ENCODE assay signal across 24 cellular contexts in genomic region chr18:59604877-59605276, GRCh38.
DNase-seq lines count a peak whose midpoint lies in the region; ATAC-seq, FAIRE-seq and TF ChIP-seq lines count a peak whose summit lies in the region.
"Had no signal": no experiment of that assay in that cellular context is flagged by ENCODE, and none has a peak within 500 bp of the region (broad histone marks: within the 10 kb centered on the region; RNA-seq: fewer than 3 reads in every experiment).

No MANE protein-coding gene starts in this region.

- no peak for TF ChIP-seq POLR2A in esophagus muscularis mucosa (IDR thresholded peaks at IDR 0.05; ENCODE audit: low read depth)

- H3K9me3 ChIP-seq in MG63 (no peaks in the 10 kb centered on the region), esophagus muscularis mucosa (no peaks in the 10 kb centered on the region), osteoblast (ENCODE audit: low read depth, low read length) (no peaks in the 10 kb centered on the region)
- H3K9me3 ChIP-seq: esophagus squamous epithelium, upper lobe of left lung had no signal

- CTCF ChIA-PET in activated CD4-positive, alpha-beta T cell treated with anti-CD3 and anti-CD28 coated beads, Interleukin-2, amount 10 ng/mL, durations not matched to agents 7 days and 5 days (lab: Charles Lee), result no interaction called here

- H3K9me3 Mint-ChIP-seq in activated CD4-positive, alpha-beta T cell treated with anti-CD3 and anti-CD28 coated beads, Interleukin-2, amount 10 ng/mL, durations not matched to agents 7 days and 5 days, result no peaks in the 10 kb centered on the region
- H3K9me3 Mint-ChIP-seq: CD4-positive, alpha-beta T cell had no signal

- peaks cover 43% of the 10 kb centered on the region for H4K20me1 ChIP-seq in osteoblast (ENCODE audit: insufficient read depth, low read length)

- H3K27ac ChIP-seq in esophagus muscularis mucosa (replicated peaks in 1 of 4), result no peak overlapping the region
- peak overlapping the region; percentile 64 for H3K27ac ChIP-seq in osteoblast (ENCODE audit: low read depth, low read length)
- H3K27ac ChIP-seq: upper lobe of left lung had no signal

- peaks cover 1% of the 10 kb centered on the region for H3K27me3 Mint-ChIP-seq in activated CD4-positive, alpha-beta T cell treated with anti-CD3 and anti-CD28 coated beads, Interleukin-2, amount 10 ng/mL, durations not matched to agents 7 days and 5 days
- H3K27me3 Mint-ChIP-seq: activated T-helper 17 cell treated with anti-CD3 and anti-CD28 coated beads, Interleukin-2, amount 50 U/mL, for 72 hours; CD4-positive, alpha-beta T cell had no signal

- no peak overlapping the region for H3K4me2 ChIP-seq in osteoblast (ENCODE audit: insufficient read depth, low read length)

- no peak overlapping the region for H3K4me3 Mint-ChIP-seq in activated CD4-positive, alpha-beta T cell treated with anti-CD3 and anti-CD28 coated beads, Interleukin-2, amount 10 ng/mL, durations not matched to agents 7 days and 5 days
- H3K4me3 Mint-ChIP-seq: activated naive CD8-positive, alpha-beta T cell; activated T-helper 17 cell treated with anti-CD3 and anti-CD28 coated beads, Interleukin-2, amount 50 U/mL, for 72 hours; CD4-positive, alpha-beta T cell; natural killer cell; WTC11 had no signal

- TF ChIP-seq CTCF in D721Med (IDR thresholded peaks at IDR 0.05; ENCODE audit: insufficient read depth, missing control alignments) (no peak), esophagus muscularis mucosa (IDR thresholded peaks at IDR 0.05) (no peak), osteoblast (IDR thresholded peaks at IDR 0.05; ENCODE audit: extremely low read depth, low read depth, low read length) (no peak)

- TF ChIP-seq EP300 in esophagus muscularis mucosa (IDR thresholded peaks at IDR 0.05), result no peak

- H3K79me2 ChIP-seq in osteoblast (ENCODE audit: insufficient read depth, low read length), result peaks cover 85% of the 10 kb centered on the region

- POLR2A ChIA-PET in activated CD4-positive, alpha-beta T cell treated with anti-CD3 and anti-CD28 coated beads, Interleukin-2, amount 10 ng/mL, durations not matched to agents 7 days and 5 days (lab: Charles Lee), result no interaction called here

- no peaks in the 10 kb centered on the region for H3K4me1 Mint-ChIP-seq in activated CD4-positive, alpha-beta T cell treated with anti-CD3 and anti-CD28 coated beads, Interleukin-2, amount 10 ng/mL, durations not matched to agents 7 days and 5 days
- H3K4me1 Mint-ChIP-seq: activated T-helper 17 cell treated with anti-CD3 and anti-CD28 coated beads, Interleukin-2, amount 50 U/mL, for 72 hours; natural killer cell; WTC11 had no signal

- H3K27me3 ChIP-seq in MG63 (no peaks in the 10 kb centered on the region), esophagus muscularis mucosa (no peaks in the 10 kb centered on the region), osteoblast (ENCODE audit: insufficient read depth, low read length) (no peaks in the 10 kb centered on the region)
- H3K27me3 ChIP-seq: esophagus squamous epithelium, upper lobe of left lung had no signal

- peaks cover 12% of the 10 kb centered on the region for H3K36me3 ChIP-seq in MG63
- no peaks in the 10 kb centered on the region for H3K36me3 ChIP-seq in esophagus muscularis mucosa
- peaks cover 5% of the 10 kb centered on the region for H3K36me3 ChIP-seq in osteoblast (ENCODE audit: insufficient read depth, low read length)
- H3K36me3 ChIP-seq: esophagus squamous epithelium, upper lobe of left lung had no signal

- intact Hi-C loops in esophagus muscularis mucosa (cut with DNase I), result no loop called here

- H2AFZ ChIP-seq in osteoblast (ENCODE audit: low read length), result no peak overlapping the region

- ATAC-seq in GM21825 (IDR thresholded peaks at IDR 0.05; ENCODE audit: unreplicated experiment), result no peak
- ATAC-seq: activated T-helper 17 cell treated with anti-CD3 and anti-CD28 coated beads, Interleukin-2, amount 50 U/mL, for 72 hours; natural killer cell; WTC11 had no signal

- DNase-seq in D721Med (ENCODE audit: insufficient read length, low spot score) (no peak), MG63 (peak; percentile 45), esophagus muscularis mucosa (ENCODE audit: extremely low spot score) (peak; percentile 62), osteoblast (ENCODE audit: insufficient read length, low spot score, missing footprints) (no peak), 8988T (no peak)
- no peak for DNase-seq in activated CD4-positive, alpha-beta T cell treated with anti-CD3 and anti-CD28 coated beads, Interleukin-2, amount 10 ng/mL, durations not matched to agents 7 days and 5 days
- DNase-seq: activated CD4-positive, alpha-beta T cell treated with anti-CD3 and anti-CD28 coated beads, Interleukin-2, amount 50 U/mL, for 4 hours; activated CD8-positive, alpha-beta memory T cell treated with anti-CD3 and anti-CD28 coated beads, Interleukin-2, amount 50 U/mL, for 4 hours; CD4-positive, alpha-beta T cell; DMS153; esophagus squamous epithelium; glutamatergic neuron; natural killer cell; NCI-H1092 treated with DMSO at 0.1 percent for 48 hours; NCI-H2081 treated with DMSO at 0.1 percent for 48 hours; NCI-H510A; T1000; upper lobe of left lung had no signal

- 100% methylated on average over 3 of the region's 3 CpGs for WGBS in esophagus muscularis mucosa

- no peaks in the 10 kb centered on the region for H3K36me3 Mint-ChIP-seq in activated CD4-positive, alpha-beta T cell treated with anti-CD3 and anti-CD28 coated beads, Interleukin-2, amount 10 ng/mL, durations not matched to agents 7 days and 5 days (ENCODE audit: low read depth)
- H3K36me3 Mint-ChIP-seq: activated naive CD8-positive, alpha-beta T cell; natural killer cell; WTC11 had no signal

- peak; percentile 38 for FAIRE-seq in D721Med (lab: Jason Lieb, UNC)
- FAIRE-seq: G401.6, GM18507 had no signal

- H3K27ac Mint-ChIP-seq in activated CD4-positive, alpha-beta T cell treated with anti-CD3 and anti-CD28 coated beads, Interleukin-2, amount 10 ng/mL, durations not matched to agents 7 days and 5 days, result no peak overlapping the region
- H3K27ac Mint-ChIP-seq: activated naive CD8-positive, alpha-beta T cell; activated T-helper 17 cell treated with anti-CD3 and anti-CD28 coated beads, Interleukin-2, amount 50 U/mL, for 72 hours; CD4-positive, alpha-beta T cell; natural killer cell; WTC11 had no signal

- peaks cover 0 to 3% (median 0%) of the 10 kb centered on the region in 4 donors for H3K4me1 ChIP-seq in esophagus muscularis mucosa
- H3K4me1 ChIP-seq in osteoblast (ENCODE audit: insufficient read depth, low read length), result peaks cover 31% of the 10 kb centered on the region
- H3K4me1 ChIP-seq: upper lobe of left lung had no signal

- no peak overlapping the region for H3K4me3 ChIP-seq in MG63
- H3K4me3 ChIP-seq in esophagus muscularis mucosa, result no peak overlapping the region
- H3K4me3 ChIP-seq in osteoblast (ENCODE audit: insufficient read depth, low read length), result no peak overlapping the region
- H3K4me3 ChIP-seq: esophagus squamous epithelium, upper lobe of left lung had no signal

Comparison
In these comparisons a context has a peak if more than half of its experiments do, and no peak if none do; other contexts are left out.
1. DNase-seq: peak in MG63 (single experiment) and esophagus muscularis mucosa (single experiment); none in D721Med (single experiment), osteoblast (single experiment), 8988T (single experiment) and activated CD4-positive, alpha-beta T cell treated with anti-CD3 and anti-CD28 coated beads, Interleukin-2, amount 10 ng/mL, durations not matched to agents 7 days and 5 days (single experiment).